ENCODE assay signal across 12 cellular contexts in genomic region chr12:93134893-93135285, GRCh38.
DNase-seq lines count a peak whose midpoint lies in the region; ATAC-seq and TF ChIP-seq lines count a peak whose summit lies in the region.
"Had no signal": no experiment of that assay in that cellular context is flagged by ENCODE, and none has a peak within 500 bp of the region (broad histone marks: within the 10 kb centered on the region; RNA-seq: fewer than 3 reads in every experiment).

No MANE protein-coding gene starts in this region.

- H3K4me1 ChIP-seq in BLaER1 treated with 17β-estradiol and CSF1 and Interleukin-3, amounts not matched to agents 10 nM and 100 nM, result peaks cover 35 to 71% (median 60%) of the 10 kb centered on the region in 10 experiments
- peaks cover 6% of the 10 kb centered on the region for H3K4me1 ChIP-seq in IMR-90 (ENCODE audit: control insufficient read depth, insufficient read depth, low read length)
- peaks cover 16% of the 10 kb centered on the region for H3K4me1 ChIP-seq in neural progenitor cell

- BruUV-seq in IMR-90 (replicated peaks; lab: Mats Ljungman, UMichigan), result no TSS peak

- H4K91ac ChIP-seq in IMR-90 (ENCODE audit: insufficient read depth, low read depth, low read length), result peak overlapping the region; percentile 28; the same call in 1 of the 2 replicates

- ATAC-seq in IMR-90 (ENCODE audit: low read depth) (no peak), GM18867 (IDR thresholded peaks at IDR 0.05; ENCODE audit: unreplicated experiment) (no peak), HG02870 (IDR thresholded peaks at IDR 0.05; ENCODE audit: unreplicated experiment) (no peak)
- ATAC-seq: activated CD4-positive, CD25-positive, alpha-beta regulatory T cell treated with anti-CD3 and anti-CD28 coated beads, Interleukin-2, amount 50 U/mL, for 24 hours; Panc1 had no signal

- H3K56ac ChIP-seq in IMR-90 (ENCODE audit: extremely low read depth, insufficient read depth, low read length), result no peak overlapping the region

- peak overlapping the region in 9 of 11 experiments; percentile 10 to 57 (median 38); a peak in 13 of 22 replicates for H3K9ac ChIP-seq in BLaER1 treated with 17β-estradiol and CSF1 and Interleukin-3, amounts not matched to agents 10 nM and 100 nM
- 0 out of 2 replicates have a peak overlapping the region, but pooled peaks have one; percentile 10 for H3K9ac ChIP-seq in IMR-90 (ENCODE audit: low read depth, low read length)
- no peak overlapping the region for H3K9ac ChIP-seq in neural progenitor cell

- peak overlapping the region; percentile 26 for H3K14ac ChIP-seq in IMR-90 (replicated peaks; ENCODE audit: low read depth, low read length)

- no peak for TF ChIP-seq POLR2A in IMR-90 (IDR thresholded peaks at IDR 0.05; ENCODE audit: low read depth, low read length)

- H4K20me1 ChIP-seq in BLaER1 treated with 17β-estradiol and CSF1 and Interleukin-3, amounts not matched to agents 10 nM and 100 nM, result no peaks in the 10 kb centered on the region
- no peaks in the 10 kb centered on the region for H4K20me1 ChIP-seq in IMR-90 (ENCODE audit: insufficient read depth, low read length)
- no peaks in the 10 kb centered on the region for H4K20me1 ChIP-seq in neural progenitor cell (ENCODE audit: low read depth)

- H2AFZ ChIP-seq in IMR-90 (replicated peaks; ENCODE audit: low read length, poor library complexity) (no peak overlapping the region), neural progenitor cell (replicated peaks) (peak overlapping the region; percentile 22)

- DNase-seq in IMR-90 (no peak), neural progenitor cell (ENCODE audit: low spot score) (no peak), NCI-H69 (lab: John Stamatoyannopoulos, UW) (no peak), NCI-H510A (lab: John Stamatoyannopoulos, UW) (no peak)
- DNase-seq: glutamatergic neuron had no signal

- no peak overlapping the region for H3K4me3 ChIP-seq in BLaER1 treated with 17β-estradiol and CSF1 and Interleukin-3, amounts not matched to agents 10 nM and 100 nM
- H3K4me3 ChIP-seq in IMR-90 (ENCODE audit: insufficient read depth, low read depth, low read length), result no peak overlapping the region
- H3K4me3 ChIP-seq in neural progenitor cell, result no peak overlapping the region

- H3K9me1 ChIP-seq in IMR-90 (ENCODE audit: insufficient read depth, low read length), result peaks cover 4% of the 10 kb centered on the region

- no peaks in the 10 kb centered on the region for H3K27me3 Mint-ChIP-seq in dendritic cell treated with granulocyte-macrophage colony-stimulating factor and Interleukin-4, amounts not matched to agents 40 ng/mL and 50 ng/mL, for 4 days
- H3K27me3 Mint-ChIP-seq in neural progenitor cell (ENCODE audit: insufficient read depth, low read depth), result no peaks in the 10 kb centered on the region
- H3K27me3 Mint-ChIP-seq: activated naive CD8-positive, alpha-beta T cell had no signal

- peak overlapping the region; percentile 25; the same call in 1 of the 2 replicates for H2AK5ac ChIP-seq in IMR-90 (ENCODE audit: low read depth, low read length)

- dilution Hi-C loops in IMR-90 (cut with HindIII; ENCODE audit: low sequenced_read_pairs, unreplicated experiment), result no loop called here

- H3K9me3 Mint-ChIP-seq in dendritic cell treated with granulocyte-macrophage colony-stimulating factor and Interleukin-4, amounts not matched to agents 40 ng/mL and 50 ng/mL, for 4 days, result no peaks in the 10 kb centered on the region
- H3K9me3 Mint-ChIP-seq in neural progenitor cell, result no peaks in the 10 kb centered on the region

- peak overlapping the region in 1 of 2 experiments; percentile 29; a peak in 1 of 4 replicates for H4K8ac ChIP-seq in IMR-90 (ENCODE audit: low read depth in 2 of 2, low read length in 2 of 2)

- H2BK5ac ChIP-seq in IMR-90 (ENCODE audit: low read depth, low read length, poor library complexity, severe bottlenecking), result no peak overlapping the region

- peak overlapping the region in 10 of 11 experiments; percentile 40 to 77 (median 66); a peak in 20 of 22 replicates for H3K27ac ChIP-seq in BLaER1 treated with 17β-estradiol and CSF1 and Interleukin-3, amounts not matched to agents 10 nM and 100 nM
- H3K27ac ChIP-seq in IMR-90 (ENCODE audit: insufficient read depth, low read length), result peak overlapping the region; percentile 40; the same call in 1 of the 2 replicates
- no peak overlapping the region for H3K27ac ChIP-seq in neural progenitor cell

- no peaks in the 10 kb centered on the region for H3K79me2 ChIP-seq in neural progenitor cell (ENCODE audit: low read depth)

- CTCF ChIA-PET in IMR-90 (lab: Yijun Ruan, JAX), result no interaction called here

- H3K27ac Mint-ChIP-seq in dendritic cell treated with granulocyte-macrophage colony-stimulating factor and Interleukin-4, amounts not matched to agents 40 ng/mL and 50 ng/mL, for 4 days, result peak overlapping the region; percentile 59
- H3K27ac Mint-ChIP-seq in neural progenitor cell, result no peak overlapping the region
- H3K27ac Mint-ChIP-seq: activated naive CD8-positive, alpha-beta T cell had no signal

- TF ChIP-seq RAD21 in IMR-90 (IDR thresholded peaks at IDR 0.05; ENCODE audit: low read length), result no peak

- 0 out of 2 replicates have a peak overlapping the region, but pooled peaks have one; percentile 22 for H2BK20ac ChIP-seq in IMR-90 (ENCODE audit: low read depth, low read length)

- H2BK15ac ChIP-seq in IMR-90 (ENCODE audit: low read depth, low read length), result peak overlapping the region; percentile 33; the same call in 1 of the 3 replicates

- H2BK120ac ChIP-seq in IMR-90 (ENCODE audit: low read depth, low read length), result peak overlapping the region; percentile 1; the same call in 1 of the 2 replicates

- no peaks in the 10 kb centered on the region for H3K36me3 ChIP-seq in BLaER1 treated with 17β-estradiol and CSF1 and Interleukin-3, amounts not matched to agents 10 nM and 100 nM
- H3K36me3 ChIP-seq in IMR-90 (ENCODE audit: control insufficient read depth, insufficient read depth, low read length) (no peaks in the 10 kb centered on the region), neural progenitor cell (no peaks in the 10 kb centered on the region)

- peak overlapping the region; percentile 8 for H2AK9ac ChIP-seq in IMR-90 (replicated peaks; ENCODE audit: low read depth, low read length, poor library complexity)

- no peaks in the 10 kb centered on the region for H3K36me3 Mint-ChIP-seq in dendritic cell treated with granulocyte-macrophage colony-stimulating factor and Interleukin-4, amounts not matched to agents 40 ng/mL and 50 ng/mL, for 4 days (ENCODE audit: low read depth)
- H3K36me3 Mint-ChIP-seq in neural progenitor cell, result no peaks in the 10 kb centered on the region
- H3K36me3 Mint-ChIP-seq: activated naive CD8-positive, alpha-beta T cell had no signal

- TF ChIP-seq CTCF in IMR-90 (conservative IDR thresholded peaks at IDR 0.05; ENCODE audit: low read depth, low read length) (no peak), neural progenitor cell (IDR thresholded peaks at IDR 0.05) (no peak)

- peak overlapping the region; percentile 59 to 81 (median 68) for H3K4me2 ChIP-seq in BLaER1 treated with 17β-estradiol and CSF1 and Interleukin-3, amounts not matched to agents 10 nM and 100 nM
- peak overlapping the region; percentile 29 for H3K4me2 ChIP-seq in IMR-90 (ENCODE audit: low read depth, low read length)
- no peak overlapping the region for H3K4me2 ChIP-seq in neural progenitor cell

- no peaks in the 10 kb centered on the region for H3F3A ChIP-seq in neural progenitor cell (ENCODE audit: low read depth)

- peak overlapping the region; percentile 6; the same call in 1 of the 2 replicates for H3K23ac ChIP-seq in IMR-90 (ENCODE audit: low read depth, low read length)

- peak overlapping the region; percentile 87 for H4K5ac ChIP-seq in IMR-90 (ENCODE audit: low read depth, low read length)

- peak overlapping the region; percentile 47; the same call in 1 of the 2 replicates for H3K4ac ChIP-seq in IMR-90 (ENCODE audit: low read depth, low read length)

- POLR2A ChIA-PET in IMR-90 (lab: Charles Lee; ENCODE audit: unreplicated experiment), result no interaction called here

- H3K4me1 Mint-ChIP-seq in dendritic cell treated with granulocyte-macrophage colony-stimulating factor and Interleukin-4, amounts not matched to agents 40 ng/mL and 50 ng/mL, for 4 days (ENCODE audit: low read depth), result peaks cover 64% of the 10 kb centered on the region
- peaks cover 2% of the 10 kb centered on the region for H3K4me1 Mint-ChIP-seq in neural progenitor cell

- H3K79me1 ChIP-seq in IMR-90 (ENCODE audit: low read depth in 1 of 2, low read length in 2 of 2), result no peaks in the 10 kb centered on the region

- in situ Hi-C loops in IMR-90 (cut with MboI; ENCODE audit: low sequenced_read_pairs), result no loop called here

- no CpG with 5 or more reads among the region's 3 CpGs for WGBS in IMR-90 (ENCODE audit: extremely low coverage in 2 of 2, insufficient read length in 1 of 2), 2 experiments

- no peaks in the 10 kb centered on the region for H3K27me3 ChIP-seq in BLaER1 treated with 17β-estradiol and CSF1 and Interleukin-3, amounts not matched to agents 10 nM and 100 nM
- H3K27me3 ChIP-seq in IMR-90 (ENCODE audit: control insufficient read depth, insufficient read depth, low read length), result no peaks in the 10 kb centered on the region
- no peaks in the 10 kb centered on the region for H3K27me3 ChIP-seq in neural progenitor cell

- no peaks in the 10 kb centered on the region for H3K9me3 ChIP-seq in BLaER1 treated with 17β-estradiol and CSF1 and Interleukin-3, amounts not matched to agents 10 nM and 100 nM (replicated peaks in 1 of 11)
- H3K9me3 ChIP-seq in IMR-90 (ENCODE audit: control insufficient read depth, insufficient read depth, low read length) (no peaks in the 10 kb centered on the region), neural progenitor cell (ENCODE audit: low read depth) (no peaks in the 10 kb centered on the region)

- no peak overlapping the region for H3K4me3 Mint-ChIP-seq in dendritic cell treated with granulocyte-macrophage colony-stimulating factor and Interleukin-4, amounts not matched to agents 40 ng/mL and 50 ng/mL, for 4 days
- no peak overlapping the region for H3K4me3 Mint-ChIP-seq in neural progenitor cell
- H3K4me3 Mint-ChIP-seq: activated naive CD8-positive, alpha-beta T cell had no signal

- H3K18ac ChIP-seq in IMR-90 (ENCODE audit: low read depth, low read length), result peak overlapping the region; percentile 73

- intact Hi-C loops in IMR-90 (cut with micrococcal nuclease), result no loop called here
- intact Hi-C loops in dendritic cell treated with granulocyte-macrophage colony-stimulating factor and Interleukin-4, amounts not matched to agents 40 ng/mL and 50 ng/mL, for 4 days (cut with micrococcal nuclease), result no loop called here

TF ChIP-seq in IMR-90, 13 proteins besides CTCF, POLR2A, EP300 and RAD21 (continues in another document):
- no peak for TF ChIP-seq USF2 (IDR thresholded peaks at IDR 0.05; ENCODE audit: low read depth, low read length)
- TF ChIP-seq CHD1 (IDR thresholded peaks at IDR 0.05; ENCODE audit: low read depth, low read length), result no peak
- TF ChIP-seq RCOR1 (IDR thresholded peaks at IDR 0.05; ENCODE audit: insufficient replicate concordance, low read length), result no peak
